Comparison of ENCODE assay signal across 8 cellular contexts in genomic region chr11:10405858-10406592, GRCh38. TPM values are rescaled to one million over a fixed set of nuclear protein-coding genes. Genes with fewer than 3 reads are reported as not detected.
DNase-seq lines count a peak whose midpoint lies in the region; ATAC-seq, FAIRE-seq and TF ChIP-seq lines count a peak whose summit lies in the region.

No MANE protein-coding gene starts in this region.

- no peaks in the 10 kb centered on the region for H3K27me3 Mint-ChIP-seq in chondrocyte (ENCODE audit: low read depth)

- H3K9me2 ChIP-seq in HCT116 (ENCODE audit: insufficient read depth): no peaks in the 10 kb centered on the region

- no peaks in the 10 kb centered on the region for H3K79me2 ChIP-seq in HCT116 (ENCODE audit: insufficient read depth, low read length)

- no peaks in the 10 kb centered on the region for H3K9me3 ChIP-seq in HCT116 (ENCODE audit: control insufficient read depth in 1 of 2, insufficient read depth in 1 of 2, low read depth in 1 of 2, low read length in 2 of 2)

- peaks cover 44% of the 10 kb centered on the region for H3K4me1 Mint-ChIP-seq in chondrocyte (ENCODE audit: low read depth)

- no peak overlapping the region for H3K9ac ChIP-seq in HCT116 (ENCODE audit: low read length)

- TF ChIP-seq RAD21 in HCT116 (IDR thresholded peaks at IDR 0.05; ENCODE audit: low read depth): peak; percentile 100

- CTCF ChIA-PET in HCT116 (lab: Charles Lee): interaction anchor here (0.6 to 2.8 kb wide), 28 partner anchors 8 to 364 kb away, joined by 3 to 34 read pairs (median 4); partner anchors contain the start of genes AMPD3, CTR9, IRAG1 and RNF141

- peak overlapping the region; percentile 63 for H3K27ac Mint-ChIP-seq in chondrocyte (ENCODE audit: unreplicated experiment)

- H4K20me1 ChIP-seq in HCT116 (ENCODE audit: insufficient read depth): no peaks in the 10 kb centered on the region

- BruUV-seq in HCT116 (replicated peaks; lab: Mats Ljungman, UMichigan): no TSS peak

- RAD21 ChIA-PET in HCT116 (lab: Charles Lee; ENCODE audit: low non-redundant PET in 1 of 2, low total read pairs in 2 of 2, uncharacterized antibody in 2 of 2, unreplicated experiment in 2 of 2): interaction anchor here (0.7 to 1.3 kb wide), 15 partner anchors 39 to 331 kb away, joined by 3 to 7 read pairs (median 3); partner anchors contain the start of genes AMPD3 (in 1 of the 2) and RNF141 (in 1 of the 2)

- peak; percentile 79 for DNase-seq in COLO829 (ENCODE audit: low spot score)
- DNase-seq in HCT116 (ENCODE audit: low read depth, low spot score): peak; percentile 87
- peak; percentile 71 for DNase-seq in NCI-H2107 treated with DMSO at 0.1 percent for 48 hours (lab: John Stamatoyannopoulos, UW; ENCODE audit: unreplicated experiment)
- DNase-seq in chondrocyte (ENCODE audit: low spot score): no peak
- peak; percentile 94 for DNase-seq in left kidney (ENCODE audit: low read depth, low spot score)
- peak; percentile 25 to 34 for DNase-seq in stimulated activated CD4-positive, alpha-beta T cell treated with anti-CD3 and anti-CD28 coated beads, Interleukin-2, amount 100 ng/mL, for 48 hours

- peak; percentile 90 for FAIRE-seq in TTC549 (lab: Jason Lieb, UNC)

- peak overlapping the region; percentile 53 for H2AFZ ChIP-seq in HCT116 (ENCODE audit: low read depth, low read length, poor library complexity, severe bottlenecking)

- no peak for TF ChIP-seq POLR2A in HCT116 (IDR thresholded peaks at IDR 0.05; ENCODE audit: borderline replicate concordance, extremely low read depth, insufficient read depth, insufficient read length)

- no peaks in the 10 kb centered on the region for H3K36me3 Mint-ChIP-seq in chondrocyte (ENCODE audit: low read depth)

- no peak overlapping the region for H3K4me3 Mint-ChIP-seq in chondrocyte (ENCODE audit: unreplicated experiment)

- POLR2A ChIA-PET in HCT116 (lab: Charles Lee): interaction anchor here (0.7 to 1.1 kb wide), 3 partner anchors 39 to 253 kb away, joined by 3 to 5 read pairs (median 4); partner anchors contain the start of gene RNF141

- intact Hi-C loops in HCT116 (cut with micrococcal nuclease): loop anchor here (1.0 to 2.0 kb wide), 7 partner anchors 39 to 329 kb away; no protein-coding TSS in a partner anchor

- TF ChIP-seq CTCF in HCT116 (IDR thresholded peaks at IDR 0.05 in 2 of 3, conservative IDR thresholded peaks at IDR 0.05 in 1 of 3; ENCODE audit: borderline replicate concordance in 1 of 3, insufficient read depth in 1 of 3, low read depth in 2 of 3, low read length in 2 of 3): peak; percentile 78 to 98 (median 88)
- TF ChIP-seq CTCF in chondrocyte (IDR thresholded peaks at IDR 0.05): peak; percentile 90

- H3K4me2 ChIP-seq in HCT116 (ENCODE audit: low read length): peak overlapping the region; percentile 60; the same call in 1 of the 2 replicates

- H3K27ac ChIP-seq in HCT116 (ENCODE audit: low read depth, low read length): peak overlapping the region; percentile 43; the same call in 1 of the 2 replicates

- H3K4me1 ChIP-seq in HCT116 (ENCODE audit: control insufficient read depth in 1 of 2, insufficient read depth in 2 of 2, low read length in 2 of 2): peaks cover 21 to 43% of the 10 kb centered on the region in 2 experiments

- H3K27me3 ChIP-seq in HCT116 (ENCODE audit: insufficient read depth, low read length): no peaks in the 10 kb centered on the region

- no peaks in the 10 kb centered on the region for H3K36me3 ChIP-seq in HCT116 (ENCODE audit: control insufficient read depth in 1 of 2, insufficient read depth in 2 of 2, low read length in 2 of 2)

- no peak overlapping the region for H3K4me3 ChIP-seq in HCT116 (replicated peaks in 1 of 2; ENCODE audit: low read depth in 1 of 2, low read length in 2 of 2)

- peak; percentile 92 for ATAC-seq in HCT116
- ATAC-seq in HG02763 (IDR thresholded peaks at IDR 0.05; ENCODE audit: unreplicated experiment): no peak

- H3K9me3 Mint-ChIP-seq in chondrocyte (ENCODE audit: low read depth): no peaks in the 10 kb centered on the region

TF ChIP-seq in HCT116, 20 proteins besides CTCF, POLR2A, EP300 and RAD21:
- TF ChIP-seq EZH2 (IDR thresholded peaks at IDR 0.05) (no peak), JUND (IDR thresholded peaks at IDR 0.05) (no peak; the same call in 1 of the 2 replicates), EZH2phosphoT487 (IDR thresholded peaks at IDR 0.05; ENCODE audit: borderline replicate concordance) (no peak), CEBPB (IDR thresholded peaks at IDR 0.05; ENCODE audit: low read depth) (no peak), ZNF274 (IDR thresholded peaks at IDR 0.05; ENCODE audit: low read depth, low read length) (no peak), ATF3 (IDR thresholded peaks at IDR 0.05) (no peak), CBX3 (IDR thresholded peaks at IDR 0.05; ENCODE audit: low read depth) (peak; percentile 79; the same call in 1 of the 2 replicates), MAX (IDR thresholded peaks at IDR 0.05) (peak; percentile 73), ELF1 (IDR thresholded peaks at IDR 0.05; ENCODE audit: borderline replicate concordance, low read depth) (no peak), EGR1 (IDR thresholded peaks at IDR 0.05; ENCODE audit: low read depth) (peak; percentile 85), SIN3A (IDR thresholded peaks at IDR 0.05; ENCODE audit: low read depth) (no peak), SRF (IDR thresholded peaks at IDR 0.05; ENCODE audit: low read depth) (no peak), ZFX (IDR thresholded peaks at IDR 0.05) (no peak), FOSL1 (IDR thresholded peaks at IDR 0.05; ENCODE audit: low read depth) (peak; percentile 48), SP1 (IDR thresholded peaks at IDR 0.05; ENCODE audit: low read depth) (peak; percentile 40), REST (IDR thresholded peaks at IDR 0.05; ENCODE audit: low read depth) (no peak), TCF7L2 (IDR thresholded peaks at IDR 0.05; ENCODE audit: borderline replicate concordance, extremely low read depth, insufficient read depth, insufficient read length) (no peak), YY1 (IDR thresholded peaks at IDR 0.05; ENCODE audit: extremely low read depth, insufficient replicate concordance, low read depth, low read length) (peak; percentile 23), POLR2AphosphoS5 (IDR thresholded peaks at IDR 0.05; ENCODE audit: low read depth, low read length) (no peak), ZBTB33 (IDR thresholded peaks at IDR 0.05; ENCODE audit: extremely low read depth, insufficient replicate concordance, low read length) (no peak)

RNA-seq across cellular contexts. Expression of gene AMPD3, which starts 49.0 kb away (rescaled TPM):
- 25.9 TPM for total RNA-seq in HCT116 (2021; ENCODE audit: unreplicated experiment)
- 10.8 and 12.3 TPM in 2 replicates for polyA plus RNA-seq in HCT116 (2012)
- total RNA-seq in chondrocyte: 2.2 to 3.1 TPM (median 2.3 TPM) in 3 replicates
